Comparison of ENCODE assay signal across 8 cellular contexts in the genomic region with DNA sequence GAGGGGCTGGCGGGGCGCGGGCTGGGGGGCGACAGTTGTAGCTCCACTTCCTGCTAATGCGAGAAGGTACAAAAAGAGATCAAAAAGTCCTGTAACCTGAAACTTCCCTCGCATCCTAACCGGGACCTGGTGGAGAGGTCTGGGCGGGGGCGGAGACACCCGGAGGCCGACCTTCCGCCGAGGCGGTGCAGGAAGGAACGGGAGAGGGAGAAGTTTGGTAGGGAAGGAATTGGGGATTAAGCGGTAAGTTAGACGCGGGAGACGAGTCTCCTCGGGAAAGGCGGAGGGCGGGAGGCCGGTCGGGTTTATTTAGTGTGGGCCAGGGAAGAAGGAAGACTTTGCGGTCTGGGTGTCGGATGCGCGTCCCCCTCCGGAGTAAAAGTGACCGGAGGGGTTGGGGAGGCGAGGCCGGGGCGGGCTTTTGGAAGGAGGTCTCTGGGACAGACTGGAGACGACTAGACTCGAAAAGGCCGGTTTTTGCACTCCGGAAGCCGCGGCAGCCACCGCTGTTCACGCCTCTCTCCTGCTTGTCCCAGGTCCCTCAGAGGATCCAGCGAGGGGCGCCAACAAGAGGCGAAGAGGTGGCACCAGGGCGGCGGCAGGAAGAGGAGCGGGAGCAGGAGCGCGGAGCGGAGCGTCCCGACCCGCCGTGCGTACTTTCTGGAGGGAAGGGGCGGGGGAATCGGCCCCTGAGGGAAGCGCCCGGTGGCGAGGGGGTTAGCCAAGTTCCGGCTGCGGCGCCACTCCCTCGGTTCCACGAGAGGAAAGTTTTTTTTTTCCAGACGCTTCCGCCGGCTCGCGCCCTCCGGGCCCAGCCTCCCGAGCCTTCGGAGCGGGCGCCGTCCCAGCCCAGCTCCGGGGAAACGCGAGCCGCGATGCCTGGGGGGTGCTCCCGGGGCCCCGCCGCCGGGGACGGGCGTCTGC. TPM values are rescaled to one million over a fixed set of nuclear protein-coding genes. Genes with fewer than 3 reads are reported as not detected.
DNase-seq lines count a peak whose midpoint lies in the region; ATAC-seq and TF ChIP-seq lines count a peak whose summit lies in the region.

No MANE protein-coding gene starts in this region.

- H3K27me3 ChIP-seq in endodermal cell (ENCODE audit: control insufficient read depth, insufficient read depth, low read length, poor library complexity, severe bottlenecking): no peaks in the 10 kb centered on the region
- H3K27me3 ChIP-seq in mesendoderm (ENCODE audit: insufficient read depth, low read length, poor library complexity): no peaks in the 10 kb centered on the region
- peaks cover 52% of the 10 kb centered on the region for H3K27me3 ChIP-seq in transverse colon

- no peak overlapping the region for H2BK15ac ChIP-seq in mesendoderm (replicated peaks; ENCODE audit: low read depth)

- WGBS in endodermal cell (ENCODE audit: insufficient coverage in 1 of 2, insufficient read length in 1 of 2), 2 experiments: 0% methylated on average over 13 to 87 of the region's 87 CpGs
- no CpG with 5 or more reads among the region's 87 CpGs for WGBS in mesendoderm (ENCODE audit: extremely low coverage, insufficient coverage, low lambda C conversion rate)
- WGBS in transverse colon (ENCODE audit: low coverage in 1 of 2), 2 donors: 1% methylated on average over 65 of the region's 87 CpGs; no CpG with 5 or more reads in 1 of the 2 donors

- peak overlapping the region; percentile 96 for H3K56ac ChIP-seq in mesendoderm (ENCODE audit: low read length)

- H4K8ac ChIP-seq in mesendoderm (ENCODE audit: low read depth, low read length): no peak overlapping the region

- intact Hi-C loops in transverse colon (cut with DNase I; ENCODE audit: low total_unique reads): no loop called here

- no peak overlapping the region for H3K23ac ChIP-seq in mesendoderm (ENCODE audit: low read length)

- H3K36me3 ChIP-seq in endodermal cell (ENCODE audit: control insufficient read depth, insufficient read depth, low read length): peaks cover 14% of the 10 kb centered on the region
- H3K36me3 ChIP-seq in mesendoderm (ENCODE audit: control insufficient read depth, insufficient read depth, low read length): no peaks in the 10 kb centered on the region
- H3K36me3 ChIP-seq in transverse colon: no peaks in the 10 kb centered on the region

- ATAC-seq in GM18498 (IDR thresholded peaks at IDR 0.05; ENCODE audit: unreplicated experiment): peak; percentile 41
- ATAC-seq in T-cell (replicated peaks in 1 of 4): peak in 1 of 4 experiments; percentile 14

- peak overlapping the region; percentile 55 for H2BK120ac ChIP-seq in mesendoderm (ENCODE audit: low read depth, low read length)

- H3K9me3 ChIP-seq in endodermal cell (ENCODE audit: control insufficient read depth, low read length) (no peaks in the 10 kb centered on the region), transverse colon (no peaks in the 10 kb centered on the region)

- H3K4me3 Mint-ChIP-seq in T-cell (peak overlapping the region; percentile 76 to 78 (median 77)), endodermal cell (peak overlapping the region; percentile 99)

- CTCF ChIA-PET in T-cell (lab: Charles Lee): no interaction called here

- H3K9ac ChIP-seq in endodermal cell (ENCODE audit: extremely low read depth, low read length, poor library complexity, severe bottlenecking) (peak overlapping the region; percentile 63), mesendoderm (ENCODE audit: low read length) (peak overlapping the region; percentile 91)

- H3K9me3 Mint-ChIP-seq in T-cell (no peaks in the 10 kb centered on the region), endodermal cell (no peaks in the 10 kb centered on the region)

- H3K36me3 Mint-ChIP-seq in T-cell (no peaks in the 10 kb centered on the region), endodermal cell (ENCODE audit: low read depth) (peaks cover 10% of the 10 kb centered on the region)

- H2AK5ac ChIP-seq in mesendoderm (ENCODE audit: low read length): no peak overlapping the region

- peak overlapping the region; percentile 85 for H3K4ac ChIP-seq in mesendoderm (ENCODE audit: low read depth, low read length)

- peak; percentile 24 for TF ChIP-seq POLR2A in transverse colon (IDR thresholded peaks at IDR 0.05)

- H4K5ac ChIP-seq in mesendoderm (ENCODE audit: low read length): no peak overlapping the region

- H3K27ac ChIP-seq in endodermal cell (ENCODE audit: low read depth, low read length) (peak overlapping the region; percentile 83), mesendoderm (ENCODE audit: low read depth, low read length) (peak overlapping the region; percentile 93), transverse colon (peak overlapping the region; percentile 76 to 82 (median 80))

- peak overlapping the region in 1 of 2 donors; percentile 55 for H3K27ac Mint-ChIP-seq in T-cell
- H3K27ac Mint-ChIP-seq in endodermal cell: peak overlapping the region; percentile 94

- H3K79me1 ChIP-seq in mesendoderm (ENCODE audit: low read length): peaks cover 7% of the 10 kb centered on the region

- peak overlapping the region; percentile 56 for H3K4me2 ChIP-seq in mesendoderm (ENCODE audit: low read length)

- POLR2A ChIA-PET in T-cell (lab: Charles Lee): interaction anchor here in 1 of 2 donors (0.5 to 0.6 kb wide), 2 partner anchors 53 to 449 kb away, joined by 3 to 7 read pairs; no protein-coding TSS in a partner anchor

- TF ChIP-seq CTCF in endodermal cell (conservative IDR thresholded peaks at IDR 0.05): no peak
- TF ChIP-seq CTCF in transverse colon (IDR thresholded peaks at IDR 0.05): no peak

- H2BK5ac ChIP-seq in mesendoderm (ENCODE audit: low read length): peak overlapping the region; percentile 54

- DNase-seq in ACHN (peak; percentile 58), HS-27A (ENCODE audit: low read depth) (peak; percentile 15), T-cell (no peak), endodermal cell (peak; percentile 89), mesendoderm (peak; percentile 91), transverse colon (peak; percentile 46), cortex of kidney (lab: John Stamatoyannopoulos, UW) (no peak)

- H3K4me1 Mint-ChIP-seq in T-cell (peaks cover 15 to 25% (median 23%) of the 10 kb centered on the region in 3 donors), endodermal cell (peaks cover 21% of the 10 kb centered on the region)

- H3K79me2 ChIP-seq in mesendoderm (ENCODE audit: control insufficient read depth, insufficient read depth, low read length): peaks cover 15% of the 10 kb centered on the region

- H3K4me1 ChIP-seq in endodermal cell (ENCODE audit: control insufficient read depth, insufficient read depth, low read length) (peaks cover 7% of the 10 kb centered on the region), mesendoderm (ENCODE audit: control insufficient read depth, low read depth, low read length) (peaks cover 7% of the 10 kb centered on the region), transverse colon (peaks cover 0 to 13% (median 7%) of the 10 kb centered on the region in 4 donors)

- in situ Hi-C loops in ACHN (cut with HindIII; ENCODE audit: low pct_ligation_motif_present, low pct_unique_long_range_greater_than_20kb, low sequenced_read_pairs) (no loop called here), transverse colon (cut with MboI; ENCODE audit: low pct_ligation_motif_present in 1 of 4, low pct_unique_long_range_greater_than_20kb in 1 of 4, low sequenced_read_pairs in 3 of 4) (no loop called here)

- no peak for TF ChIP-seq EP300 in transverse colon (IDR thresholded peaks at IDR 0.05; ENCODE audit: low read depth)

- H3K18ac ChIP-seq in mesendoderm (ENCODE audit: low read length): peak overlapping the region; percentile 94

- H3K27me3 Mint-ChIP-seq in T-cell (peaks cover 46 to 51% of the 10 kb centered on the region in 2 donors), endodermal cell (ENCODE audit: insufficient read depth) (peaks cover 14% of the 10 kb centered on the region)

- peak overlapping the region; percentile 84 for H3K4me3 ChIP-seq in endodermal cell (ENCODE audit: low read length)
- peak overlapping the region; percentile 87 for H3K4me3 ChIP-seq in mesendoderm (ENCODE audit: low read length)
- H3K4me3 ChIP-seq in transverse colon: peak overlapping the region; percentile 42 to 75 (median 68)

RNA-seq across cellular contexts. Expression of gene TPBG, which starts 0.7 kb away (rescaled TPM):
- total RNA-seq in T-cell (under 1 TPM; 0.25 to 0.89 (median 0.58) TPM), endodermal cell (10 to 100 TPM; 34.0 to 39.1 TPM), transverse colon (10 to 100 TPM; 13.4 to 23.6 (median 19.3) TPM)
- 207 TPM for polyA plus RNA-seq in endodermal cell (2013, experiment 1 of 2)
- polyA plus RNA-seq in endodermal cell (2013, experiment 2 of 2): 174 TPM
- 19.1 TPM for polyA plus RNA-seq in mesendoderm (2013, experiment 1 of 2)
- 18.9 TPM for polyA plus RNA-seq in mesendoderm (2013, experiment 2 of 2)

Comparison
In these comparisons a context has a peak if more than half of its experiments do, and no peak if none do; other contexts are left out.
1. DNase-seq: peak in ACHN (single experiment), HS-27A (single experiment), endodermal cell (single experiment), mesendoderm (single experiment) and transverse colon (single experiment); none in T-cell (0 of 34) and cortex of kidney (single experiment).
2. RNA of gene TPBG, which starts 0.7 kb away (total RNA-seq): 34.0 to 39.1 TPM in endodermal cell and 13.4 to 23.6 TPM in transverse colon; 0.25 to 0.89 TPM in T-cell; every median in the first group is over 4 times any median in the second.
3. Peak in every context shown above with its lines, with median percentiles within 50 percentile points of each other: H3K27ac ChIP-seq and H3K4me3 ChIP-seq.